In genomic region chr10:87642988-87643387, GRCh38 we compare ENCODE assay signal across 23 cellular contexts.
"Had no signal": no experiment of that assay in that cellular context is flagged by ENCODE, and none has a peak within 500 bp of the region (broad histone marks: within the 10 kb centered on the region; RNA-seq: fewer than 3 reads in every experiment).

No MANE protein-coding gene starts in this region.

- H3K4me1 ChIP-seq: body of pancreas, left ventricle myocardium inferior, right lobe of liver, vagina had no signal

- H3K36me3 ChIP-seq: left ventricle myocardium inferior, neutrophil, ovary, right lobe of liver, upper lobe of left lung, vagina had no signal

- ATAC-seq: activated naive CD4-positive, alpha-beta T cell treated with anti-CD3 and anti-CD28 coated beads, Interleukin-2, amount 50 U/mL, for 72 hours; activated T-cell treated with anti-CD3 and anti-CD28 coated beads, Interleukin-2, amount 50 U/mL, for 72 hours; body of pancreas; effector memory CD8-positive, alpha-beta T cell; esophagus mucosa; right lobe of liver had no signal

- H3K9me3 ChIP-seq: body of pancreas, left ventricle myocardium inferior, neutrophil, ovary, right lobe of liver, upper lobe of left lung, vagina had no signal

- H3K4me3 ChIP-seq: body of pancreas, left ventricle myocardium inferior, lung, ovary, right lobe of liver, skin epidermis, upper lobe of left lung, vagina had no signal

- H3K27me3 ChIP-seq: body of pancreas, neutrophil, ovary, right lobe of liver, upper lobe of left lung, vagina had no signal

- DNase-seq: activated CD4-positive, alpha-beta T cell treated with anti-CD3 and anti-CD28 coated beads for 4 hours; activated CD4-positive, alpha-beta T cell treated with anti-CD3 and anti-CD28 coated beads, Interleukin-2, amount 50 U/mL, for 4 hours; activated CD4-positive, CD25-positive, alpha-beta regulatory T cell; activated naive CD4-positive, alpha-beta T cell; activated T-cell treated with anti-CD3 and anti-CD28 coated beads for 4 hours; activated T-cell treated with anti-CD3 and anti-CD28 coated beads, Interleukin-2, amount 50 U/mL, for 72 hours; aorta; body of pancreas; cortex of kidney; effector memory CD8-positive, alpha-beta T cell; left ventricle myocardium inferior; ovary; right lobe of liver; stimulated activated CD4-positive, alpha-beta T cell treated with anti-CD3 and anti-CD28 coated beads, Interleukin-12 subunit alpha, Interleukin-12 subunit beta, amount 100 ng/mL, for 4 hours; stimulated activated CD4-positive, alpha-beta T cell treated with anti-CD3 and anti-CD28 coated beads, Interleukin-4, amount 100 ng/mL, for 1 hour; T-helper 1 cell; upper lobe of left lung had no signal

- H3K27ac ChIP-seq: body of pancreas, left ventricle myocardium inferior, neutrophil, ovary, right lobe of liver, skin epidermis, upper lobe of left lung, vagina had no signal
